Comparison of ENCODE assay signal across 8 cellular contexts in genomic region chr1:231357831-231358354, GRCh38. TPM values are rescaled to one million over a fixed set of nuclear protein-coding genes. Genes with fewer than 3 reads are reported as not detected.
A peak's percentile ranks its signal among the peaks of the same experiment; 100 is the strongest.
DNase-seq lines count a peak whose midpoint lies in the region; ATAC-seq, FAIRE-seq and TF ChIP-seq lines count a peak whose summit lies in the region.

No MANE protein-coding gene starts in this region.

- intact Hi-C loops in Calu3 (cut with micrococcal nuclease; ENCODE audit: unreplicated experiment): loop anchor here (1.0 to 5.0 kb wide), 6 partner anchors 49 to 232 kb away; partner anchors contain the start of gene TSNAX

- peaks cover 9% of the 10 kb centered on the region for H3K36me3 Mint-ChIP-seq in Calu3 (ENCODE audit: insufficient read depth, unreplicated experiment)

- H3K9me3 Mint-ChIP-seq in Calu3 (ENCODE audit: low read depth, unreplicated experiment): no peaks in the 10 kb centered on the region

- BruUV-seq in Calu3 (replicated peaks; lab: Mats Ljungman, UMichigan): no TSS peak

- peak; percentile 57 for TF ChIP-seq CTCF in Calu3 (IDR thresholded peaks at IDR 0.05; ENCODE audit: unreplicated experiment)
- TF ChIP-seq CTCF in epithelial cell of proximal tubule (conservative IDR thresholded peaks at IDR 0.05; ENCODE audit: low read depth, low read length): peak; percentile 85

- CTCF ChIA-PET in Calu3 (lab: Charles Lee): interaction anchor here (0.6 to 1.1 kb wide), 4 partner anchors 21 to 376 kb away, joined by 3 to 7 read pairs (median 3); no protein-coding TSS in a partner anchor

- H3K4me3 Mint-ChIP-seq in Calu3 (ENCODE audit: low read depth, unreplicated experiment): no peak overlapping the region

- DNase-seq in Calu3 (peak; percentile 33), NCI-H2107 treated with DMSO at 0.1 percent for 48 hours (lab: John Stamatoyannopoulos, UW; ENCODE audit: unreplicated experiment) (peak; percentile 79), epithelial cell of proximal tubule (ENCODE audit: low read depth) (peak; percentile 53), myocyte (ENCODE audit: low read depth) (peak; percentile 69), ecto neural progenitor cell (ENCODE audit: low spot score) (no peak)

- peak; percentile 98 for FAIRE-seq in TTC549 (lab: Jason Lieb, UNC)

- ATAC-seq in GM18909 (IDR thresholded peaks at IDR 0.05; ENCODE audit: poor library complexity, unreplicated experiment) (peak; percentile 71), HG03103 (IDR thresholded peaks at IDR 0.05; ENCODE audit: low read depth, unreplicated experiment) (peak; percentile 84)

- no peak overlapping the region for H3K27ac Mint-ChIP-seq in Calu3 (ENCODE audit: unreplicated experiment)

- H3K27me3 Mint-ChIP-seq in Calu3 (ENCODE audit: unreplicated experiment): no peaks in the 10 kb centered on the region

- no peak overlapping the region for H3K4me3 ChIP-seq in epithelial cell of proximal tubule (ENCODE audit: low read depth, low read length)

- no peaks in the 10 kb centered on the region for H3K4me1 Mint-ChIP-seq in Calu3 (ENCODE audit: low read depth, unreplicated experiment)

RNA-seq across cellular contexts. Expression of gene SPRTN, which starts 19.8 kb away (rescaled TPM):
- total RNA-seq in Calu3 (2022): 17.4 and 19.7 TPM in 2 replicates
- 19.7 and 21.5 TPM in 2 replicates for total RNA-seq in epithelial cell of proximal tubule
- total RNA-seq in myocyte: 14.5 and 14.6 TPM in 2 replicates
- polyA plus RNA-seq in myocyte (2012): 6.1 TPM

RNA-seq across cellular contexts. Expression of gene EXOC8, which starts 20.2 kb away (rescaled TPM):
- 24.5 and 26.2 TPM in 2 replicates for total RNA-seq in Calu3 (2022)
- total RNA-seq in epithelial cell of proximal tubule: 6.7 and 8.1 TPM in 2 replicates
- total RNA-seq in myocyte: 16.4 and 17.0 TPM in 2 replicates
- polyA plus RNA-seq in myocyte (2012): 4.7 TPM
